In the genomic region with DNA sequence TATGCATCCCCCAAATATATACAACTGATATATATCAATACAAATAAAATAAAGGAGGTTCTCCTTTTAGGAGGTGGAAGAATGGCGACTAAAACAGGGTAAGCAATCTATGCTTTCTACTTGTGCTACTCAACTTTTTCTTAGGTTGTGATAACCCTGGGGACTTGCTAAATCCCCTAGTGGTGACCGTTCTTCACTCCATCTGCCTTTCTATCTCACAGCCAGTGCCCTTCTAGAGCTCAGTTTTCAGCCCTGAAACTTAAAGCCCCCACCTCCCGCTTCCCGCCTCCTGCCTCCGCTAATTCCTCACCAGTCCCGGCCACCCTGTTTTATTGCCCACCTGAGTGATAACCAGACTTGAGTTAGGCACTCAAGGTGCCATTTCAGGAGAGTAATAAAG, we compare ENCODE assay signal across 1 cellular context.
TF ChIP-seq lines count a peak whose summit lies in the region.

No MANE protein-coding gene starts in this region.

TF ChIP-seq in WTC11, 78 proteins besides CTCF, POLR2A, EP300 and RAD21:
- TF ChIP-seq SMAD3 (CRISPR knock-in tag; IDR thresholded peaks at IDR 0.05; ENCODE audit: borderline replicate concordance): no peak
- no peak for TF ChIP-seq MAX (CRISPR knock-in tag; IDR thresholded peaks at IDR 0.05)
- no peak for TF ChIP-seq FOXJ3 (CRISPR knock-in tag; IDR thresholded peaks at IDR 0.05; ENCODE audit: borderline replicate concordance)
- TF ChIP-seq PRRX2 (CRISPR knock-in tag; IDR thresholded peaks at IDR 0.05): no peak
TF ChIP-seq in WTC11: peak in this region for 0.
